ENCODE assay signal across 20 cellular contexts in genomic region chr9:31854187-31854586, GRCh38.
"Had no signal": no experiment of that assay in that cellular context is flagged by ENCODE, and none has a peak within 500 bp of the region (broad histone marks: within the 10 kb centered on the region; RNA-seq: fewer than 3 reads in every experiment).

No MANE protein-coding gene starts in this region.

- H3K4me1 Mint-ChIP-seq: mesothelial cell of epicardium; naive thymus-derived CD4-positive, alpha-beta T cell; nephron; stimulated activated naive CD8-positive, alpha-beta T cell treated with anti-CD3 and anti-CD28 coated beads, Interleukin-15, amount 100 ng/mL, for 72 hours had no signal

- H3K4me1 ChIP-seq: pancreas, right lobe of liver, suprapubic skin, transverse colon had no signal

- H3K9me3 Mint-ChIP-seq: nephron had no signal

- H3K4me3 Mint-ChIP-seq: effector memory CD8-positive, alpha-beta T cell; mesothelial cell of epicardium; naive thymus-derived CD4-positive, alpha-beta T cell; nephron; stimulated activated naive CD8-positive, alpha-beta T cell treated with anti-CD3 and anti-CD28 coated beads, Interleukin-15, amount 100 ng/mL, for 72 hours had no signal

- H3K36me3 Mint-ChIP-seq: mesothelial cell of epicardium; naive thymus-derived CD4-positive, alpha-beta T cell had no signal

- H3K27me3 Mint-ChIP-seq: stimulated activated naive CD8-positive, alpha-beta T cell treated with anti-CD3 and anti-CD28 coated beads, Interleukin-15, amount 100 ng/mL, for 72 hours had no signal

- ATAC-seq: effector memory CD8-positive, alpha-beta T cell; left lobe of liver; naive thymus-derived CD4-positive, alpha-beta T cell; pancreas; stimulated activated naive CD8-positive, alpha-beta T cell treated with anti-CD3 and anti-CD28 coated beads, Interleukin-15, amount 100 ng/mL, for 72 hours had no signal

- DNase-seq: cortex of kidney; effector memory CD8-positive, alpha-beta T cell; kidney; mesenchymal stem cell; naive thymus-derived CD4-positive, alpha-beta T cell; retina; small intestine; stimulated activated CD4-positive, alpha-beta T cell treated with anti-CD3 and anti-CD28 coated beads, Interleukin-12 subunit alpha, Interleukin-12 subunit beta, amount 100 ng/mL, for 4 hours; stimulated activated CD4-positive, alpha-beta T cell treated with anti-CD3 and anti-CD28 coated beads, Interleukin-1b, Interleukin-23, amount 100 ng/mL, for 48 hours; stimulated activated CD4-positive, alpha-beta T cell treated with anti-CD3 and anti-CD28 coated beads, Interleukin-4, amount 100 ng/mL, for 1 hour; stimulated activated CD8-positive, alpha-beta memory T cell treated with anti-CD3 and anti-CD28 coated beads, Interleukin-4, amount 100 ng/mL, for 48 hours; stimulated activated naive CD4-positive, alpha-beta T cell; stimulated activated naive CD8-positive, alpha-beta T cell treated with anti-CD3 and anti-CD28 coated beads, Interleukin-15, amount 100 ng/mL, for 72 hours; transverse colon had no signal

- H3K27ac Mint-ChIP-seq: effector memory CD8-positive, alpha-beta T cell; mesothelial cell of epicardium; naive thymus-derived CD4-positive, alpha-beta T cell; nephron; stimulated activated naive CD8-positive, alpha-beta T cell treated with anti-CD3 and anti-CD28 coated beads, Interleukin-15, amount 100 ng/mL, for 72 hours had no signal

- H3K9me3 ChIP-seq: pancreas, right lobe of liver, transverse colon had no signal

- H3K36me3 ChIP-seq: pancreas, right lobe of liver, suprapubic skin, transverse colon had no signal

- H3K27ac ChIP-seq: pancreas, right lobe of liver, suprapubic skin, transverse colon had no signal

- H3K4me3 ChIP-seq: pancreas, right lobe of liver, suprapubic skin, transverse colon had no signal

- H3K27me3 ChIP-seq: pancreas, right lobe of liver, suprapubic skin, transverse colon had no signal
